1 cellular context compared by ENCODE assay signal in genomic region chr17:35743911-35744328, GRCh38.
TF ChIP-seq lines count a peak whose summit lies in the region.

No MANE protein-coding gene starts in this region.

TF ChIP-seq in WTC11, 78 proteins besides CTCF, POLR2A, EP300 and RAD21 (continued from another document):
- TF ChIP-seq, protein P1, sequence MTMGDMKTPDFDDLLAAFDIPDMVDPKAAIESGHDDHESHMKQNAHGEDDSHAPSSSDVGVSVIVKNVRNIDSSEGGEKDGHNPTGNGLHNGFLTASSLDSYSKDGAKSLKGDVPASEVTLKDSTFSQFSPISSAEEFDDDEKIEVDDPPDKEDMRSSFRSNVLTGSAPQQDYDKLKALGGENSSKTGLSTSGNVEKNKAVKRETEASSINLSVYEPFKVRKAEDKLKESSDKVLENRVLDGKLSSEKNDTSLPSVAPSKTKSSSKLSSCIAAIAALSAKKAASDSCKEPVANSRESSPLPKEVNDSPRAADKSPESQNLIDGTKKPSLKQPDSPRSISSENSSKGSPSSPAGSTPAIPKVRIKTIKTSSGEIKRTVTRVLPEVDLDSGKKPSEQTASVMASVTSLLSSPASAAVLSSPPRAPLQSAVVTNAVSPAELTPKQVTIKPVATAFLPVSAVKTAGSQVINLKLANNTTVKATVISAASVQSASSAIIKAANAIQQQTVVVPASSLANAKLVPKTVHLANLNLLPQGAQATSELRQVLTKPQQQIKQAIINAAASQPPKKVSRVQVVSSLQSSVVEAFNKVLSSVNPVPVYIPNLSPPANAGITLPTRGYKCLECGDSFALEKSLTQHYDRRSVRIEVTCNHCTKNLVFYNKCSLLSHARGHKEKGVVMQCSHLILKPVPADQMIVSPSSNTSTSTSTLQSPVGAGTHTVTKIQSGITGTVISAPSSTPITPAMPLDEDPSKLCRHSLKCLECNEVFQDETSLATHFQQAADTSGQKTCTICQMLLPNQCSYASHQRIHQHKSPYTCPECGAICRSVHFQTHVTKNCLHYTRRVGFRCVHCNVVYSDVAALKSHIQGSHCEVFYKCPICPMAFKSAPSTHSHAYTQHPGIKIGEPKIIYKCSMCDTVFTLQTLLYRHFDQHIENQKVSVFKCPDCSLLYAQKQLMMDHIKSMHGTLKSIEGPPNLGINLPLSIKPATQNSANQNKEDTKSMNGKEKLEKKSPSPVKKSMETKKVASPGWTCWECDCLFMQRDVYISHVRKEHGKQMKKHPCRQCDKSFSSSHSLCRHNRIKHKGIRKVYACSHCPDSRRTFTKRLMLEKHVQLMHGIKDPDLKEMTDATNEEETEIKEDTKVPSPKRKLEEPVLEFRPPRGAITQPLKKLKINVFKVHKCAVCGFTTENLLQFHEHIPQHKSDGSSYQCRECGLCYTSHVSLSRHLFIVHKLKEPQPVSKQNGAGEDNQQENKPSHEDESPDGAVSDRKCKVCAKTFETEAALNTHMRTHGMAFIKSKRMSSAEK (CRISPR knock-in tag; IDR thresholded peaks at IDR 0.05; ENCODE audit: borderline replicate concordance), result no peak
- TF ChIP-seq ZNF423 (CRISPR knock-in tag; IDR thresholded peaks at IDR 0.05) (no peak), E2F4 (CRISPR knock-in tag; IDR thresholded peaks at IDR 0.05; ENCODE audit: borderline replicate concordance, low read depth) (no peak), ATF1 (CRISPR knock-in tag; IDR thresholded peaks at IDR 0.05) (no peak), TEAD4 (CRISPR knock-in tag; IDR thresholded peaks at IDR 0.05) (no peak), TEAD1 (CRISPR knock-in tag; IDR thresholded peaks at IDR 0.05) (no peak), ESRRA (CRISPR knock-in tag; IDR thresholded peaks at IDR 0.05; ENCODE audit: borderline replicate concordance) (no peak), RELA (CRISPR knock-in tag; IDR thresholded peaks at IDR 0.05; ENCODE audit: borderline replicate concordance) (no peak), MLX (CRISPR knock-in tag; IDR thresholded peaks at IDR 0.05) (no peak), SMAD3 (CRISPR knock-in tag; IDR thresholded peaks at IDR 0.05; ENCODE audit: borderline replicate concordance) (no peak), GRHL2 (CRISPR knock-in tag; IDR thresholded peaks at IDR 0.05; ENCODE audit: insufficient replicate concordance, severe bottlenecking) (no peak), USF1 (CRISPR knock-in tag; IDR thresholded peaks at IDR 0.05) (no peak), TCF7 (CRISPR knock-in tag; IDR thresholded peaks at IDR 0.05; ENCODE audit: low read depth) (no peak), JAZF1 (CRISPR knock-in tag; IDR thresholded peaks at IDR 0.05) (no peak), ZNF121 (CRISPR knock-in tag; IDR thresholded peaks at IDR 0.05) (peak; percentile 78), ZBTB21 (CRISPR knock-in tag; IDR thresholded peaks at IDR 0.05; ENCODE audit: borderline replicate concordance) (no peak), MAX (CRISPR knock-in tag; IDR thresholded peaks at IDR 0.05) (no peak), GABPB1 (CRISPR knock-in tag; IDR thresholded peaks at IDR 0.05) (no peak), GTF2I (CRISPR knock-in tag; conservative IDR thresholded peaks at IDR 0.05) (peak; percentile 84; the same call in 1 of the 2 replicates), CREB1 (CRISPR knock-in tag; IDR thresholded peaks at IDR 0.05) (no peak), ZNF138 (CRISPR knock-in tag; conservative IDR thresholded peaks at IDR 0.05) (no peak), USF2 (CRISPR knock-in tag; IDR thresholded peaks at IDR 0.05) (no peak), CREM (CRISPR knock-in tag; IDR thresholded peaks at IDR 0.05) (no peak), HMGA2 (CRISPR knock-in tag; IDR thresholded peaks at IDR 0.05) (no peak)
- TF ChIP-seq, protein P2, sequence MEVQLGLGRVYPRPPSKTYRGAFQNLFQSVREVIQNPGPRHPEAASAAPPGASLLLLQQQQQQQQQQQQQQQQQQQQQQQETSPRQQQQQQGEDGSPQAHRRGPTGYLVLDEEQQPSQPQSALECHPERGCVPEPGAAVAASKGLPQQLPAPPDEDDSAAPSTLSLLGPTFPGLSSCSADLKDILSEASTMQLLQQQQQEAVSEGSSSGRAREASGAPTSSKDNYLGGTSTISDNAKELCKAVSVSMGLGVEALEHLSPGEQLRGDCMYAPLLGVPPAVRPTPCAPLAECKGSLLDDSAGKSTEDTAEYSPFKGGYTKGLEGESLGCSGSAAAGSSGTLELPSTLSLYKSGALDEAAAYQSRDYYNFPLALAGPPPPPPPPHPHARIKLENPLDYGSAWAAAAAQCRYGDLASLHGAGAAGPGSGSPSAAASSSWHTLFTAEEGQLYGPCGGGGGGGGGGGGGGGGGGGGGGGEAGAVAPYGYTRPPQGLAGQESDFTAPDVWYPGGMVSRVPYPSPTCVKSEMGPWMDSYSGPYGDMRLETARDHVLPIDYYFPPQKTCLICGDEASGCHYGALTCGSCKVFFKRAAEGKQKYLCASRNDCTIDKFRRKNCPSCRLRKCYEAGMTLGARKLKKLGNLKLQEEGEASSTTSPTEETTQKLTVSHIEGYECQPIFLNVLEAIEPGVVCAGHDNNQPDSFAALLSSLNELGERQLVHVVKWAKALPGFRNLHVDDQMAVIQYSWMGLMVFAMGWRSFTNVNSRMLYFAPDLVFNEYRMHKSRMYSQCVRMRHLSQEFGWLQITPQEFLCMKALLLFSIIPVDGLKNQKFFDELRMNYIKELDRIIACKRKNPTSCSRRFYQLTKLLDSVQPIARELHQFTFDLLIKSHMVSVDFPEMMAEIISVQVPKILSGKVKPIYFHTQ (CRISPR knock-in tag; IDR thresholded peaks at IDR 0.05), result no peak
- TF ChIP-seq, protein P3, sequence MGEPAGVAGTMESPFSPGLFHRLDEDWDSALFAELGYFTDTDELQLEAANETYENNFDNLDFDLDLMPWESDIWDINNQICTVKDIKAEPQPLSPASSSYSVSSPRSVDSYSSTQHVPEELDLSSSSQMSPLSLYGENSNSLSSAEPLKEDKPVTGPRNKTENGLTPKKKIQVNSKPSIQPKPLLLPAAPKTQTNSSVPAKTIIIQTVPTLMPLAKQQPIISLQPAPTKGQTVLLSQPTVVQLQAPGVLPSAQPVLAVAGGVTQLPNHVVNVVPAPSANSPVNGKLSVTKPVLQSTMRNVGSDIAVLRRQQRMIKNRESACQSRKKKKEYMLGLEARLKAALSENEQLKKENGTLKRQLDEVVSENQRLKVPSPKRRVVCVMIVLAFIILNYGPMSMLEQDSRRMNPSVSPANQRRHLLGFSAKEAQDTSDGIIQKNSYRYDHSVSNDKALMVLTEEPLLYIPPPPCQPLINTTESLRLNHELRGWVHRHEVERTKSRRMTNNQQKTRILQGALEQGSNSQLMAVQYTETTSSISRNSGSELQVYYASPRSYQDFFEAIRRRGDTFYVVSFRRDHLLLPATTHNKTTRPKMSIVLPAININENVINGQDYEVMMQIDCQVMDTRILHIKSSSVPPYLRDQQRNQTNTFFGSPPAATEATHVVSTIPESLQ (CRISPR knock-in tag; IDR thresholded peaks at IDR 0.05), result no peak
- TF ChIP-seq, protein P4, sequence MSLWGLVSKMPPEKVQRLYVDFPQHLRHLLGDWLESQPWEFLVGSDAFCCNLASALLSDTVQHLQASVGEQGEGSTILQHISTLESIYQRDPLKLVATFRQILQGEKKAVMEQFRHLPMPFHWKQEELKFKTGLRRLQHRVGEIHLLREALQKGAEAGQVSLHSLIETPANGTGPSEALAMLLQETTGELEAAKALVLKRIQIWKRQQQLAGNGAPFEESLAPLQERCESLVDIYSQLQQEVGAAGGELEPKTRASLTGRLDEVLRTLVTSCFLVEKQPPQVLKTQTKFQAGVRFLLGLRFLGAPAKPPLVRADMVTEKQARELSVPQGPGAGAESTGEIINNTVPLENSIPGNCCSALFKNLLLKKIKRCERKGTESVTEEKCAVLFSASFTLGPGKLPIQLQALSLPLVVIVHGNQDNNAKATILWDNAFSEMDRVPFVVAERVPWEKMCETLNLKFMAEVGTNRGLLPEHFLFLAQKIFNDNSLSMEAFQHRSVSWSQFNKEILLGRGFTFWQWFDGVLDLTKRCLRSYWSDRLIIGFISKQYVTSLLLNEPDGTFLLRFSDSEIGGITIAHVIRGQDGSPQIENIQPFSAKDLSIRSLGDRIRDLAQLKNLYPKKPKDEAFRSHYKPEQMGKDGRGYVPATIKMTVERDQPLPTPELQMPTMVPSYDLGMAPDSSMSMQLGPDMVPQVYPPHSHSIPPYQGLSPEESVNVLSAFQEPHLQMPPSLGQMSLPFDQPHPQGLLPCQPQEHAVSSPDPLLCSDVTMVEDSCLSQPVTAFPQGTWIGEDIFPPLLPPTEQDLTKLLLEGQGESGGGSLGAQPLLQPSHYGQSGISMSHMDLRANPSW (CRISPR knock-in tag; conservative IDR thresholded peaks at IDR 0.05; ENCODE audit: low read depth), result no peak
TF ChIP-seq in WTC11: peak in this region for 11.
